Comparison of ENCODE assay signal across 24 cellular contexts in the genomic region with DNA sequence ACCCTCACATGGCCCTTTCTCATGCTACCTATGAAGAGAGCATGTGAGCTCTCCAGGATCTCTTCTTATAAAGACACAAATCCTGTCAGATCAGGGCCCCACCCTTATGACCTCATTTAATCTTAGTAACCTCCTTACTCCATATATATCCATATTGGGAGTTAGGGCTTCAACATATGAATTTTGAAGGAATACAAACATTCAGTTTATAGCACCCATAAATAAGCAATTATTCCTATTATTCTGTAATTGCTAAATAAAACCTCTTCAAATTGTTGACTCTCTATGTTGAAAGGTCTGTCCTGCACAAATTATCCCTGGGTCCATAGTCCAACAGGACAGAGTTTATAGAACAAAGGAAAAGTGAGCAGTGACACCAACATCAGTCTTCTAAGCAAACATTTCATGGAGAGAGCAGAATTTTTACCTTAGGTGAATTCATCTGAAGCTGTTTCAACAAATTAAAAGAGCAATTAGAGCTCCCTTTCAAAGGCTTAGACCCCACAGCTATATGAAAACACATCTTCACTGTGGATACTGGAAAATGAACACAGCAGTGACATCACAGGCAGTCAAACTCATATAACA.
DNase-seq lines count a peak whose midpoint lies in the region; ATAC-seq and TF ChIP-seq lines count a peak whose summit lies in the region.
"Had no signal": no experiment of that assay in that cellular context is flagged by ENCODE, and none has a peak within 500 bp of the region (broad histone marks: within the 10 kb centered on the region; RNA-seq: fewer than 3 reads in every experiment).

No MANE protein-coding gene starts in this region.

- H3K9me3 ChIP-seq in WERI-Rb-1 (ENCODE audit: severe bottlenecking), result no peaks in the 10 kb centered on the region
- H3K9me3 ChIP-seq: breast epithelium, upper lobe of right lung had no signal

- no peaks in the 10 kb centered on the region for H3K27me3 ChIP-seq in WERI-Rb-1 (ENCODE audit: insufficient read depth, low read depth, severe bottlenecking)
- H3K27me3 ChIP-seq: breast epithelium, hepatocyte, sigmoid colon, upper lobe of right lung had no signal

- no peaks in the 10 kb centered on the region for H3K36me3 ChIP-seq in WERI-Rb-1
- H3K36me3 ChIP-seq: breast epithelium, sigmoid colon, upper lobe of right lung had no signal

- DNase-seq in NCI-H1105 treated with DMSO at 0.1 percent for 48 hours (lab: John Stamatoyannopoulos, UW) (peak; percentile 3), NCI-H1105 (lab: John Stamatoyannopoulos, UW) (no peak), NCI-H748 treated with DMSO at 0.1 percent for 48 hours (lab: John Stamatoyannopoulos, UW) (peak; percentile 99), epithelial cell of prostate (ENCODE audit: low read depth, low spot score) (no peak), hepatic stellate cell (ENCODE audit: low spot score) (no peak), WERI-Rb-1 (no peak), GOT3 (lab: John Stamatoyannopoulos, UW) (no peak)
- DNase-seq: activated CD4-positive, CD25-positive, alpha-beta regulatory T cell; activated naive CD4-positive, alpha-beta T cell treated with anti-CD3 and anti-CD28 coated beads, Interleukin-2, amount 50 U/mL, for 16 hours; amniotic stem cell; CD4-positive, alpha-beta memory T cell; erythroblast; NCI-H1092; NCI-H2171; NCI-H524 treated with DMSO at 0.1 percent for 48 hours; sigmoid colon; stimulated activated CD4-positive, alpha-beta T cell treated with anti-CD3 and anti-CD28 coated beads, Interleukin-15, amount 100 ng/mL, for 24 hours; stimulated activated naive B cell treated with anti-CD40 and anti-IgM and Interleukin-4, amounts not matched to agents 10 μg/mL and 1 μg/mL and 100 μg/mL, for 72 hours; T-cell; upper lobe of right lung had no signal

- ATAC-seq in HG02642 (IDR thresholded peaks at IDR 0.05; ENCODE audit: poor library complexity, unreplicated experiment), result no peak
- ATAC-seq: stimulated activated naive B cell treated with anti-CD40 and anti-IgM and Interleukin-4, amounts not matched to agents 10 μg/mL and 1 μg/mL and 100 μg/mL, for 72 hours; T-cell; upper lobe of right lung had no signal

- peak overlapping the region; percentile 86 for H3K27ac ChIP-seq in epithelial cell of prostate
- H3K27ac ChIP-seq in WERI-Rb-1, result no peak overlapping the region
- H3K27ac ChIP-seq: 22Rv1, breast epithelium, hepatocyte, sigmoid colon, upper lobe of right lung had no signal

- no peak for TF ChIP-seq CTCF in WERI-Rb-1 (IDR thresholded peaks at IDR 0.05; ENCODE audit: low read depth, low read length)

- no peak overlapping the region for H3K4me3 ChIP-seq in WERI-Rb-1 (ENCODE audit: low read depth, low read length)
- H3K4me3 ChIP-seq: breast epithelium, hepatocyte, sigmoid colon, upper lobe of right lung had no signal

Comparison
In these comparisons a context has a peak if more than half of its experiments do, and no peak if none do; other contexts are left out.
1. DNase-seq: peak in NCI-H1105 treated with DMSO at 0.1 percent for 48 hours (single experiment) and NCI-H748 treated with DMSO at 0.1 percent for 48 hours (single experiment); none in NCI-H1105 (single experiment), epithelial cell of prostate (single experiment), hepatic stellate cell (single experiment), WERI-Rb-1 (single experiment) and GOT3 (single experiment).